29 cellular contexts compared by ENCODE assay signal in the genomic region with DNA sequence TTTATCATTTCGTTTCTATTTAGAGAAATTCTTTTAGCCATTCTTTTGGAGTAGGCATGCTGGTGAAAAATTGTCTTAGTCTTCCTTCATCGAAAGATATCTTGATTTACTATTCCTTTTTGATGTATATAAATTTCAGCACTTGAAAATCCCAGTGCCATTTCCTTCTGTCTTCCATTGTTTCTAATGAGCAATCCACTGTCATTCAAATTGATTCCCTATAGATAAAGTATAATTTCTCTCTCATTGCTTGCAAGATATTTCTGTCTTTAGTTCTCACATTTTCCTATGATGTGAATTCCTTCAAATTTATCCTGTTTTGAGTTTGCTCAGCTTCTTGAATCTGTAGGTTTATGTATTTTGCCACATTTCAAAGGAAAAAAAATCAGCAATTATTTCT.
"Had no signal": no experiment of that assay in that cellular context is flagged by ENCODE, and none has a peak within 500 bp of the region (broad histone marks: within the 10 kb centered on the region; RNA-seq: fewer than 3 reads in every experiment).

No MANE protein-coding gene starts in this region.

- FAIRE-seq: colon, endometrium, endothelial cell of umbilical vein, frontal cortex had no signal

- H3K4me3 ChIP-seq: colonic mucosa, coronary artery, dorsolateral prefrontal cortex, esophagus muscularis mucosa, esophagus squamous epithelium, gastrocnemius medialis, gastroesophageal sphincter, heart left ventricle, heart right ventricle had no signal

- H3K27ac ChIP-seq: colonic mucosa, coronary artery, dorsolateral prefrontal cortex, epithelial cell of prostate, esophagus muscularis mucosa, esophagus squamous epithelium, foreskin keratinocyte, gastrocnemius medialis, gastroesophageal sphincter, heart left ventricle, heart right ventricle had no signal

- H3K4me1 ChIP-seq: colonic mucosa, esophagus muscularis mucosa, esophagus squamous epithelium, foreskin keratinocyte, gastrocnemius medialis, gastroesophageal sphincter, heart left ventricle, heart right ventricle had no signal

- H3K27ac Mint-ChIP-seq: dendritic cell treated with granulocyte-macrophage colony-stimulating factor and Interleukin-4, amounts not matched to agents 40 ng/mL and 50 ng/mL, for 4 days; effector memory CD8-positive, alpha-beta T cell; endodermal cell had no signal

- H3K27me3 ChIP-seq: colonic mucosa, foreskin keratinocyte, gastrocnemius medialis had no signal

- H3K36me3 ChIP-seq: colonic mucosa, esophagus muscularis mucosa, esophagus squamous epithelium, gastrocnemius medialis, gastroesophageal sphincter, heart left ventricle, heart right ventricle had no signal

- H3K27me3 Mint-ChIP-seq: dendritic cell treated with granulocyte-macrophage colony-stimulating factor and Interleukin-4, amounts not matched to agents 40 ng/mL and 50 ng/mL, for 4 days had no signal

- DNase-seq: colonic mucosa; cortex of kidney; dermis blood vessel endothelial cell; dorsolateral prefrontal cortex; effector CD4-positive, alpha-beta T cell; effector CD8-positive, alpha-beta T cell; effector memory CD4-positive, alpha-beta T cell; effector memory CD8-positive, alpha-beta T cell; endodermal cell; erythroblast; esophagus squamous epithelium; foreskin fibroblast; foreskin keratinocyte; foreskin melanocyte; gastrocnemius medialis; glutamatergic neuron; head of caudate nucleus; heart left ventricle; heart right ventricle had no signal

- H3K4me3 Mint-ChIP-seq: dendritic cell treated with granulocyte-macrophage colony-stimulating factor and Interleukin-4, amounts not matched to agents 40 ng/mL and 50 ng/mL, for 4 days; effector memory CD8-positive, alpha-beta T cell; endodermal cell had no signal

- ATAC-seq: effector memory CD8-positive, alpha-beta T cell; esophagus mucosa; foreskin keratinocyte; gastrocnemius medialis; gastroesophageal sphincter; heart left ventricle; heart right ventricle had no signal

- H3K9me3 ChIP-seq: colonic mucosa had no signal
